Comparison of ENCODE assay signal across 8 cellular contexts in genomic region chr10:63492317-63492690, GRCh38. TPM values are rescaled to one million over a fixed set of nuclear protein-coding genes. Genes with fewer than 3 reads are reported as not detected.
DNase-seq lines count a peak whose midpoint lies in the region; ATAC-seq and TF ChIP-seq lines count a peak whose summit lies in the region.
"Not testable (repeated sequence)": the region's sequence is repeated elsewhere in the genome, so short reads cannot be mapped to it uniquely, and the experiment has no call there.

No MANE protein-coding gene starts in this region.

- H4K20me1 ChIP-seq in mammary epithelial cell (ENCODE audit: insufficient read depth, low read length) = not testable (repeated sequence)

- not testable (repeated sequence) for H3K9ac ChIP-seq in mammary epithelial cell (ENCODE audit: insufficient read depth, low read length)

- intact Hi-C loops in A673 (cut with micrococcal nuclease; ENCODE audit: unreplicated experiment); mammary epithelial cell (cut with micrococcal nuclease); left colon (cut with DNase I, micrococcal nuclease); sciatic nerve (cut with DNase I): not testable (repeated sequence)

- TF ChIP-seq EP300 in tibial nerve (IDR thresholded peaks at IDR 0.05) = not testable (repeated sequence)

- BruUV-seq in A673 (replicated peaks; lab: Mats Ljungman, UMichigan); mammary epithelial cell (replicated peaks; lab: Mats Ljungman, UMichigan): not testable (repeated sequence)

- not testable (repeated sequence) for H2AFZ ChIP-seq in mammary epithelial cell (ENCODE audit: low read depth, low read length)

- not testable (repeated sequence) for H3K27me3 ChIP-seq in A673 (replicated peaks; ENCODE audit: insufficient read depth, low read depth, low read length, poor library complexity); RWPE2 (ENCODE audit: insufficient read depth, poor library complexity, severe bottlenecking); mammary epithelial cell (ENCODE audit: insufficient read depth, low read length); tibial nerve

- peak overlapping the region; percentile 84 for H3K27ac ChIP-seq in A673 (ENCODE audit: low read depth, low read length, poor library complexity, severe bottlenecking)
- peak overlapping the region; percentile 48 for H3K27ac ChIP-seq in RWPE2 (ENCODE audit: poor library complexity, severe bottlenecking)
- H3K27ac ChIP-seq in mammary epithelial cell (ENCODE audit: insufficient read depth, low read depth, low read length) = peak overlapping the region; percentile 83
- peak overlapping the region; percentile 48 to 79 (median 70) for H3K27ac ChIP-seq in tibial nerve

- peak overlapping the region; percentile 71 for H3K4me2 ChIP-seq in mammary epithelial cell (ENCODE audit: insufficient read depth, low read depth, low read length)

- peaks cover 29% of the 10 kb centered on the region for H3K4me1 ChIP-seq in A673 (ENCODE audit: insufficient read depth, low read length, poor library complexity, severe bottlenecking)
- peaks cover 34% of the 10 kb centered on the region for H3K4me1 ChIP-seq in RWPE2 (ENCODE audit: insufficient read depth, poor library complexity, severe bottlenecking)
- H3K4me1 ChIP-seq in mammary epithelial cell (ENCODE audit: insufficient read depth, low read length) = peaks cover 24% of the 10 kb centered on the region
- H3K4me1 ChIP-seq in tibial nerve = peaks cover 4 to 40% (median 9%) of the 10 kb centered on the region in 4 donors

- H3K9me3 ChIP-seq in A673 (ENCODE audit: low read depth, low read length, poor library complexity, severe bottlenecking); RWPE2 (ENCODE audit: severe bottlenecking); mammary epithelial cell (replicated peaks; ENCODE audit: insufficient read depth, low read length); tibial nerve: not testable (repeated sequence)

- not testable (repeated sequence) for DNase-seq in A673 (ENCODE audit: low spot score); RWPE2 (ENCODE audit: low spot score); left colon; sciatic nerve (ENCODE audit: low spot score)
- DNase-seq in HS-27A (ENCODE audit: low read depth) (peak; percentile 22), mammary epithelial cell (peak; percentile 32), fibroblast of villous mesenchyme (ENCODE audit: low read depth) (peak; percentile 87), tibial nerve (ENCODE audit: low spot score in 2 of 2) (peak in 1 of 2 donors; percentile 26)

- TF ChIP-seq CTCF in A673 (conservative IDR thresholded peaks at IDR 0.05; ENCODE audit: low read depth, low read length); RWPE2 (IDR thresholded peaks at IDR 0.05; ENCODE audit: poor library complexity, severe bottlenecking); mammary epithelial cell (conservative IDR thresholded peaks at IDR 0.05 in 1 of 2, IDR thresholded peaks at IDR 0.05 in 1 of 2; ENCODE audit: extremely low read depth in 1 of 2, insufficient read depth in 1 of 2, low read depth in 1 of 2, low read length in 2 of 2); fibroblast of villous mesenchyme (IDR thresholded peaks at IDR 0.05; ENCODE audit: insufficient read depth, low read depth, low read length); tibial nerve (IDR thresholded peaks at IDR 0.05): not testable (repeated sequence)

- dilution Hi-C loops in mammary epithelial cell (cut with HindIII; ENCODE audit: low sequenced_read_pairs) = loop anchor here (25.0 kb wide), 1 partner anchor 220 kb away; no protein-coding TSS in a partner anchor

- H3K4me3 ChIP-seq in A673 (ENCODE audit: low read depth, low read length, poor library complexity, severe bottlenecking) = peak overlapping the region; percentile 28
- H3K4me3 ChIP-seq in RWPE2 (ENCODE audit: severe bottlenecking); fibroblast of villous mesenchyme (ENCODE audit: low read depth, low read length); tibial nerve: not testable (repeated sequence)
- peak overlapping the region in 1 of 3 experiments; percentile 27 for H3K4me3 ChIP-seq in mammary epithelial cell (replicated peaks in 1 of 3; ENCODE audit: insufficient read depth in 1 of 3, low read depth in 2 of 3, low read length in 3 of 3)

- in situ Hi-C loops in mammary epithelial cell (cut with MboI; ENCODE audit: low sequenced_read_pairs in 2 of 2) = not testable (repeated sequence)

- CTCF ChIA-PET in A673 (lab: Charles Lee); mammary epithelial cell (lab: Charles Lee; ENCODE audit: low non-redundant PET): not testable (repeated sequence)

- peaks cover 87% of the 10 kb centered on the region for H3K79me2 ChIP-seq in mammary epithelial cell (ENCODE audit: insufficient read depth, low read length)

- POLR2A ChIA-PET in A673 (lab: Charles Lee; ENCODE audit: low non-redundant PET) = interaction anchor here (0.6 kb wide), 1 partner anchor 23 kb away, joined by 3 read pairs; no protein-coding TSS in a partner anchor

- not testable (repeated sequence) for H3K36me3 ChIP-seq in A673 (ENCODE audit: insufficient read depth, low read length, poor library complexity, severe bottlenecking); RWPE2 (ENCODE audit: low read depth); mammary epithelial cell (ENCODE audit: insufficient read depth, low read length); tibial nerve

- WGBS in mammary epithelial cell (ENCODE audit: low coverage, missing lambda C conversion rate) = 39% methylated on average over 3 of the region's 6 CpGs
- WGBS in tibial nerve, 2 donors = 61 to 63% methylated on average over 6 of the region's 6 CpGs

- ATAC-seq in RWPE2 (ENCODE audit: low read depth) = not testable (repeated sequence)
- ATAC-seq in left colon (peak; percentile 17), sciatic nerve (peak; percentile 45)

- TF ChIP-seq POLR2A in tibial nerve (IDR thresholded peaks at IDR 0.05) = not testable (repeated sequence)

RNA-seq across cellular contexts. Expression of gene JMJD1C, which starts 26.5 kb away (rescaled TPM):
- 68.2 and 71.4 TPM in 2 replicates for total RNA-seq in A673 (2021)
- total RNA-seq in mammary epithelial cell = 10 to 100 TPM; 57.7 to 80.4 TPM
- 16.9 TPM for polyA plus RNA-seq in mammary epithelial cell
- 36.0 TPM for polyA minus RNA-seq in mammary epithelial cell
- 87.0 and 98.4 TPM in 2 replicates for total RNA-seq in fibroblast of villous mesenchyme
- 10 to 100 TPM; 56.1 to 75.0 TPM for total RNA-seq in left colon
- 141 TPM for total RNA-seq in sciatic nerve
- 100 to 1,000 TPM; 100 to 156 (median 131) TPM for total RNA-seq in tibial nerve

RNA-seq across cellular contexts. Expression of gene REEP3, which starts 28.9 kb away (rescaled TPM):
- total RNA-seq in A673 (2021) (39.6 and 51.4 TPM in 2 replicates), mammary epithelial cell (10 to 100 TPM; 80.4 to 81.8 TPM), fibroblast of villous mesenchyme (57.3 and 127 TPM in 2 replicates), left colon (10 to 100 TPM; 44.8 to 56.4 TPM), sciatic nerve (50.7 TPM), tibial nerve (10 to 100 TPM; 45.9 to 67.4 (median 63.3) TPM)
- 62.1 TPM for polyA plus RNA-seq in mammary epithelial cell
- 28.5 TPM for polyA minus RNA-seq in mammary epithelial cell
